ENCODE assay signal across 14 cellular contexts in genomic region chr3:52555056-52555455, GRCh38. TPM values are rescaled to one million over a fixed set of nuclear protein-coding genes. Genes with fewer than 3 reads are reported as not detected.
"Had no signal": no experiment of that assay in that cellular context is flagged by ENCODE, and none has a peak within 500 bp of the region (broad histone marks: within the 10 kb centered on the region; RNA-seq: fewer than 3 reads in every experiment).

No MANE protein-coding gene starts in this region.

- H3K27me3 ChIP-seq: cardiac muscle cell, right lobe of liver had no signal

- H3K27ac ChIP-seq: psoas muscle, right lobe of liver had no signal

- H3K9me3 ChIP-seq: psoas muscle, right lobe of liver had no signal

- H3K27ac Mint-ChIP-seq: activated B cell treated with CpG ODN at 0.5 μM for 24 hours; activated T-cell treated with anti-CD3 and anti-CD28 coated beads, Interleukin-2, amount 50 U/mL, for 72 hours; nephron; T-helper 2 cell treated with Interferon-gamma antibody and Interleukin-4, amounts not matched to agents 5 μg/mL and 100 μg/mL, for 36 hours had no signal

- H3K4me3 ChIP-seq: cardiac muscle cell, psoas muscle, right lobe of liver had no signal

- H3K4me1 Mint-ChIP-seq: activated B cell treated with CpG ODN at 0.5 μM for 24 hours, nephron had no signal

- H3K27me3 Mint-ChIP-seq: activated B cell treated with CpG ODN at 0.5 μM for 24 hours; activated CD8-positive, alpha-beta T cell treated with anti-CD3 and anti-CD28 coated beads for 36 hours had no signal

- ATAC-seq: activated CD8-positive, alpha-beta T cell treated with anti-CD3 and anti-CD28 coated beads for 36 hours; activated T-cell treated with anti-CD3 and anti-CD28 coated beads, Interleukin-2, amount 50 U/mL, for 72 hours; psoas muscle had no signal

- H3K4me1 ChIP-seq: right lobe of liver had no signal

- DNase-seq: activated B cell treated with CpG ODN at 0.5 μM for 24 hours; activated CD4-positive, alpha-beta T cell treated with anti-CD3 and anti-CD28 coated beads for 48 hours; activated CD8-positive, alpha-beta memory T cell treated with anti-CD3 and anti-CD28 coated beads, Interleukin-2, amount 50 U/mL, for 48 hours; activated CD8-positive, alpha-beta T cell treated with anti-CD3 and anti-CD28 coated beads for 36 hours; activated gamma-delta T cell; activated T-cell treated with anti-CD3 and anti-CD28 coated beads, Interleukin-2, amount 50 U/mL, for 72 hours; head of caudate nucleus; kidney glomerular epithelial cell; mesendoderm; psoas muscle had no signal

- H3K9me3 Mint-ChIP-seq: activated B cell treated with CpG ODN at 0.5 μM for 24 hours; activated CD8-positive, alpha-beta T cell treated with anti-CD3 and anti-CD28 coated beads for 36 hours; activated T-cell treated with anti-CD3 and anti-CD28 coated beads, Interleukin-2, amount 50 U/mL, for 72 hours; nephron; T-helper 2 cell treated with Interferon-gamma antibody and Interleukin-4, amounts not matched to agents 5 μg/mL and 100 μg/mL, for 36 hours had no signal

- H3K4me3 Mint-ChIP-seq: activated B cell treated with CpG ODN at 0.5 μM for 24 hours; activated CD8-positive, alpha-beta T cell treated with anti-CD3 and anti-CD28 coated beads for 36 hours; activated T-cell treated with anti-CD3 and anti-CD28 coated beads, Interleukin-2, amount 50 U/mL, for 72 hours; nephron; T-helper 2 cell treated with Interferon-gamma antibody and Interleukin-4, amounts not matched to agents 5 μg/mL and 100 μg/mL, for 36 hours had no signal

RNA-seq across cellular contexts. Expression of gene STAB1, which starts 59.9 kb away (rescaled TPM):
- polyA plus RNA-seq: cardiac muscle cell had no signal
